15 cellular contexts compared by ENCODE assay signal in the genomic region with DNA sequence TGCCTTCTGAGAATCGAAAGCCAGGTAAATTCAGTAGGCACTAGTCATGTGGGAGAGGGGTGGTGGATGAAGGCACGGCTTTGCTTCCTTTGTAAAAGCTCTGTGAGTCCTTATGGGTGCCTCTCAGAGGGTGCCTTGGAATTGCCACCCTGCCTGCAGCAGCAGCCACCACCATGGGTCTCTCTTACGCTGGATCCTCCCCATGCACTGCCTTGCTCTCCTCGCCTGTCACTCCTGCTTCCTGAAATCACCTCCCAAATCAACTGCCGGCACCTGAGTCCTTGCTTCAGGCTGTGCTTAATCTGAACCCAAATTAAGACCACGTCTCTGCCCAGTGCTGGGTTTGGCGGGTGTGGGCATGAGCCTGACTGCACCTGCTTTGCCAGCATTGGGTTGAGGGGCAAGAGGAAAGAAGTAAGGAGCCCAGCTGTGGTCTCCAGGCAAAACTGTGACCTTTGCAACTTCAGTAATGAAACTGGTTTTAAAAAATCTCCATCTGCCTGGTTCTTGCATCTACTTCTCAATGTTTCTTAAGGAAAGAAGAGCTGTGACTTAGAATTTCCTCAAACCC. TPM values are rescaled to one million over a fixed set of nuclear protein-coding genes. Genes with fewer than 3 reads are reported as not detected.
DNase-seq lines count a peak whose midpoint lies in the region; ATAC-seq and TF ChIP-seq lines count a peak whose summit lies in the region.
"Had no signal": no experiment of that assay in that cellular context is flagged by ENCODE, and none has a peak within 500 bp of the region (broad histone marks: within the 10 kb centered on the region; RNA-seq: fewer than 3 reads in every experiment).

No MANE protein-coding gene starts in this region.

- DNase-seq in MM.1S (no peak), RWPE2 (ENCODE audit: low spot score) (no peak), mesenchymal stem cell (no peak), upper lobe of left lung (no peak), spleen (no peak), RKO (ENCODE audit: low spot score) (no peak)
- DNase-seq: AML-193; CD4-positive, CD25-positive, alpha-beta regulatory T cell; CD8-positive, alpha-beta memory T cell; COR-L47; DMS 273 treated with DMSO at 0.1 percent for 48 hours; HCEC 1CT had no signal

- H3K23ac ChIP-seq in mesenchymal stem cell (ENCODE audit: low read length in 2 of 2): no peak overlapping the region

- peaks cover 36% of the 10 kb centered on the region for H3K4me1 ChIP-seq in BLaER1
- no peaks in the 10 kb centered on the region for H3K4me1 ChIP-seq in MM.1S (ENCODE audit: low read length)
- H3K4me1 ChIP-seq in RWPE2 (ENCODE audit: insufficient read depth, poor library complexity, severe bottlenecking): no peaks in the 10 kb centered on the region
- H3K4me1 ChIP-seq in mesenchymal stem cell (ENCODE audit: control insufficient read depth, insufficient read depth, low read depth, low read length): no peaks in the 10 kb centered on the region
- no peaks in the 10 kb centered on the region for H3K4me1 ChIP-seq in upper lobe of left lung
- H3K4me1 ChIP-seq in spleen: peaks cover 0 to 3% (median 0%) of the 10 kb centered on the region in 6 donors

- H3K27me3 ChIP-seq in BLaER1 (no peaks in the 10 kb centered on the region), MM.1S (replicated peaks; ENCODE audit: insufficient read depth, low read length) (no peaks in the 10 kb centered on the region), RWPE2 (ENCODE audit: insufficient read depth, poor library complexity, severe bottlenecking) (no peaks in the 10 kb centered on the region), mesenchymal stem cell (ENCODE audit: control insufficient read depth in 1 of 2, insufficient read depth in 1 of 2, low read length in 2 of 2) (peaks cover 6 to 31% of the 10 kb centered on the region in 2 experiments), upper lobe of left lung (no peaks in the 10 kb centered on the region), spleen (replicated peaks in 1 of 7) (peaks cover 0 to 13% (median 0%) of the 10 kb centered on the region in 7 donors)

- H3K9me2 ChIP-seq in MM.1S (replicated peaks; ENCODE audit: insufficient read depth, low read length): no peaks in the 10 kb centered on the region

- H3F3A ChIP-seq in MM.1S (ENCODE audit: insufficient read depth, low read length): no peaks in the 10 kb centered on the region

- H2AFZ ChIP-seq in MM.1S (ENCODE audit: low read length) (no peak overlapping the region), mesenchymal stem cell (ENCODE audit: low read depth, low read length) (no peak overlapping the region)
- H2AFZ ChIP-seq: GM23338 had no signal

- peaks cover 21% of the 10 kb centered on the region for H3K9me3 ChIP-seq in BLaER1
- H3K9me3 ChIP-seq in MM.1S (replicated peaks; ENCODE audit: insufficient read depth, low read length): no peaks in the 10 kb centered on the region
- H3K9me3 ChIP-seq in RWPE2 (ENCODE audit: severe bottlenecking): peaks cover 4% of the 10 kb centered on the region
- H3K9me3 ChIP-seq in mesenchymal stem cell (ENCODE audit: control insufficient read depth, low read length): peaks cover 12% of the 10 kb centered on the region
- peaks cover 7 to 21% (median 11%) of the 10 kb centered on the region in 4 donors for H3K9me3 ChIP-seq in upper lobe of left lung
- peaks cover 4 to 25% (median 24%) of the 10 kb centered on the region in 8 donors for H3K9me3 ChIP-seq in spleen

- H3K4me2 ChIP-seq in BLaER1 (peak overlapping the region; percentile 51), MM.1S (ENCODE audit: low read depth, low read length) (peak overlapping the region; percentile 25; the same call in 1 of the 2 replicates), mesenchymal stem cell (ENCODE audit: low read length, poor library complexity, severe bottlenecking) (no peak overlapping the region)
- H3K4me2 ChIP-seq: GM23338 had no signal

- H3K4ac ChIP-seq in mesenchymal stem cell (ENCODE audit: low read depth in 1 of 2, low read length in 2 of 2): no peak overlapping the region

- no peak overlapping the region for H2BK12ac ChIP-seq in mesenchymal stem cell (ENCODE audit: low read length in 2 of 2)

- intact Hi-C loops in spleen (cut with DNase I; ENCODE audit: low total_unique reads): no loop called here

- H3K36me3 ChIP-seq in BLaER1 (no peaks in the 10 kb centered on the region), MM.1S (replicated peaks; ENCODE audit: insufficient read depth, low read length) (no peaks in the 10 kb centered on the region), RWPE2 (ENCODE audit: low read depth) (no peaks in the 10 kb centered on the region), mesenchymal stem cell (ENCODE audit: control insufficient read depth in 1 of 2, insufficient read depth in 2 of 2, low read depth in 1 of 2, low read length in 2 of 2) (no peaks in the 10 kb centered on the region), upper lobe of left lung (no peaks in the 10 kb centered on the region), spleen (no peaks in the 10 kb centered on the region)

- peak overlapping the region; percentile 35; the same call in 1 of the 2 replicates for H3K27ac ChIP-seq in BLaER1
- no peak overlapping the region for H3K27ac ChIP-seq in MM.1S (ENCODE audit: low read length)
- no peak overlapping the region for H3K27ac ChIP-seq in RWPE2 (ENCODE audit: poor library complexity, severe bottlenecking)
- no peak overlapping the region for H3K27ac ChIP-seq in mesenchymal stem cell (ENCODE audit: low read length, poor library complexity, severe bottlenecking)
- no peak overlapping the region for H3K27ac ChIP-seq in upper lobe of left lung
- no peak overlapping the region for H3K27ac ChIP-seq in spleen

- TF ChIP-seq CTCF in MM.1S (IDR thresholded peaks at IDR 0.05; ENCODE audit: low read length) (no peak), RWPE2 (IDR thresholded peaks at IDR 0.05; ENCODE audit: poor library complexity, severe bottlenecking) (no peak), upper lobe of left lung (IDR thresholded peaks at IDR 0.05) (no peak), spleen (IDR thresholded peaks at IDR 0.05 in 8 of 11, conservative IDR thresholded peaks at IDR 0.05 in 3 of 11) (no peak)

- 59% methylated on average over 7 of the region's 7 CpGs for WGBS in mesenchymal stem cell
- WGBS in upper lobe of left lung, 2 donors: 76 to 81% methylated on average over 5 to 7 of the region's 7 CpGs
- 53 to 70% (median 59%) methylated on average over 6 to 7 of the region's 7 CpGs for WGBS in spleen, 5 donors

- H3K79me1 ChIP-seq in mesenchymal stem cell (replicated peaks; ENCODE audit: low read length, poor library complexity, severe bottlenecking): no peaks in the 10 kb centered on the region

- peak overlapping the region; percentile 24; the same call in 1 of the 2 replicates for H3K9ac ChIP-seq in BLaER1
- no peak overlapping the region for H3K9ac ChIP-seq in MM.1S (ENCODE audit: low read length)
- no peak overlapping the region for H3K9ac ChIP-seq in mesenchymal stem cell (ENCODE audit: low read length)

- H2BK5ac ChIP-seq in mesenchymal stem cell (ENCODE audit: low read depth, low read length, poor library complexity, severe bottlenecking): no peak overlapping the region

- TF ChIP-seq POLR2A in upper lobe of left lung (IDR thresholded peaks at IDR 0.05) (no peak), spleen (IDR thresholded peaks at IDR 0.05) (no peak)

- H3K4me3 ChIP-seq in BLaER1 (no peak overlapping the region), MM.1S (ENCODE audit: low read length) (no peak overlapping the region), RWPE2 (ENCODE audit: severe bottlenecking) (no peak overlapping the region), mesenchymal stem cell (ENCODE audit: insufficient read depth in 1 of 2, low read depth in 1 of 2, low read length in 2 of 2) (no peak overlapping the region), upper lobe of left lung (no peak overlapping the region), spleen (no peak overlapping the region)
- H3K4me3 ChIP-seq: GM23338 had no signal

- no peak overlapping the region for H3K18ac ChIP-seq in mesenchymal stem cell (ENCODE audit: low read depth in 1 of 2, low read length in 2 of 2)

- TF ChIP-seq EP300 in upper lobe of left lung (IDR thresholded peaks at IDR 0.05): no peak

- no peak overlapping the region for H2BK15ac ChIP-seq in mesenchymal stem cell (ENCODE audit: low read depth, poor library complexity, severe bottlenecking)

- peak; percentile 25; the same call in 1 of the 3 replicates for ATAC-seq in RWPE2 (ENCODE audit: low read depth)
- no peak for ATAC-seq in GM21423 (IDR thresholded peaks at IDR 0.05; ENCODE audit: unreplicated experiment)
- ATAC-seq in upper lobe of left lung (ENCODE audit: low FRiP score in 2 of 2): no peak
- ATAC-seq: GM23338 had no signal

- no peak overlapping the region for H3K14ac ChIP-seq in mesenchymal stem cell (ENCODE audit: low read length in 2 of 2)

- H3K79me2 ChIP-seq in MM.1S (ENCODE audit: low read length): no peaks in the 10 kb centered on the region

- H2BK120ac ChIP-seq in mesenchymal stem cell (ENCODE audit: low read depth, low read length): no peak overlapping the region

- no peak overlapping the region for H4K8ac ChIP-seq in mesenchymal stem cell (ENCODE audit: low read length)

- H4K20me1 ChIP-seq in BLaER1 (no peaks in the 10 kb centered on the region), MM.1S (ENCODE audit: insufficient read depth, low read length) (no peaks in the 10 kb centered on the region)

- no peak overlapping the region for H2AK5ac ChIP-seq in mesenchymal stem cell (ENCODE audit: low read length, severe bottlenecking)

- H4K91ac ChIP-seq in mesenchymal stem cell (ENCODE audit: low read length): peak overlapping the region; percentile 11

RNA-seq across cellular contexts. Expression of a gene that starts 55.9 kb away (rescaled TPM):
- 1.9 TPM for polyA plus RNA-seq in mesenchymal stem cell (2013, experiment 1 of 2)
- 1.6 TPM for polyA plus RNA-seq in mesenchymal stem cell (2013, experiment 2 of 2)
- 10 to 100 TPM in 5 of 6 donors, 1 to 10 TPM in 1; 9.7 to 35.5 (median 18.8) TPM for total RNA-seq in upper lobe of left lung
- total RNA-seq in spleen: 10 to 100 TPM; 13.3 to 21.4 (median 16.2) TPM
- 1 to 10 TPM; 2.7 to 5.0 (median 4.7) TPM for polyA plus RNA-seq in spleen
